Comparison of ENCODE assay signal across 8 cellular contexts in genomic region chr1:78003882-78004718, GRCh38. TPM values are rescaled to one million over a fixed set of nuclear protein-coding genes. Genes with fewer than 3 reads are reported as not detected.
DNase-seq lines count a peak whose midpoint lies in the region; TF ChIP-seq lines count a peak whose summit lies in the region.

No MANE protein-coding gene starts in this region.

- no peak overlapping the region for H4K91ac ChIP-seq in H9 (ENCODE audit: insufficient read length, low read depth, low read length)

- POLR2A ChIA-PET in MCF 10A (lab: Yijun Ruan, JAX), result interaction anchor here (0.7 to 17.0 kb wide), 35 partner anchors 8 to 616 kb away, joined by 3 to 598 read pairs (median 8); partner anchors contain the start of genes FUBP1, IFI44L, MIGA1 and USP33

- CTCF ChIA-PET in MCF 10A (lab: Yijun Ruan, JAX), result interaction anchor here (0.5 to 5.5 kb wide), 8 partner anchors 23 to 110 kb away, joined by 3 to 59 read pairs (median 6); partner anchors contain the start of gene FUBP1

- no peaks in the 10 kb centered on the region for H3K9me3 ChIP-seq in H9 (ENCODE audit: control insufficient read depth, low read depth, low read length)
- no peaks in the 10 kb centered on the region for H3K9me3 ChIP-seq in Karpas-422 (ENCODE audit: low read length)

- peaks cover 0 to 2% of the 10 kb centered on the region in 2 experiments; a peak in 1 of 5 replicates for H3K9me3 Mint-ChIP-seq in H9
- H3K9me3 Mint-ChIP-seq in MCF 10A (ENCODE audit: unreplicated experiment), result no peaks in the 10 kb centered on the region

- H3K9ac ChIP-seq in H9 (ENCODE audit: extremely low read depth, insufficient read length, low read length) (peak overlapping the region; percentile 23), Karpas-422 (ENCODE audit: low read length) (peak overlapping the region; percentile 67)

- H3K27ac ChIP-seq in H9 (ENCODE audit: insufficient read length, low read depth, low read length), result peak overlapping the region; percentile 34
- H3K27ac ChIP-seq in Karpas-422 (ENCODE audit: low read length), result peak overlapping the region; percentile 89

- H3K4me1 Mint-ChIP-seq in H9, result peaks cover 27% of the 10 kb centered on the region in 2 experiments
- H3K4me1 Mint-ChIP-seq in MCF 10A (ENCODE audit: insufficient read depth, unreplicated experiment), result peaks cover 19% of the 10 kb centered on the region

- no peak overlapping the region for H2BK5ac ChIP-seq in H9 (ENCODE audit: insufficient read length, low read length)

- H4K5ac ChIP-seq in H9 (ENCODE audit: insufficient read length, low read depth, low read length), result no peak overlapping the region

- H4K20me1 ChIP-seq in H9 (ENCODE audit: control insufficient read depth, insufficient read depth, insufficient read length) (no peaks in the 10 kb centered on the region), Karpas-422 (ENCODE audit: insufficient read depth, low read depth, low read length) (no peaks in the 10 kb centered on the region)

- H3K18ac ChIP-seq in H9 (ENCODE audit: insufficient read length, low read depth, low read length), result no peak overlapping the region

- H3K9me2 ChIP-seq in Karpas-422 (replicated peaks; ENCODE audit: insufficient read depth, low read length), result no peaks in the 10 kb centered on the region

- H2BK12ac ChIP-seq in H9 (ENCODE audit: insufficient read length, low read depth, low read length), result no peak overlapping the region

- H3K27ac Mint-ChIP-seq in H9 (peak overlapping the region; percentile 94 to 99 (median 99)), MCF 10A (ENCODE audit: low read depth, unreplicated experiment) (peak overlapping the region; percentile 97)

- H3K27me3 ChIP-seq in H9 (ENCODE audit: insufficient read depth, low read length), result no peaks in the 10 kb centered on the region
- H3K27me3 ChIP-seq in Karpas-422 (ENCODE audit: low read length), result no peaks in the 10 kb centered on the region

- H2AFZ ChIP-seq in H9 (ENCODE audit: low read length), result no peak overlapping the region
- no peak overlapping the region; the same call in 1 of the 2 replicates for H2AFZ ChIP-seq in Karpas-422 (ENCODE audit: low read length)

- H3K79me2 ChIP-seq in H9 (ENCODE audit: insufficient read depth, low read length), result no peaks in the 10 kb centered on the region
- peaks cover 37% of the 10 kb centered on the region for H3K79me2 ChIP-seq in Karpas-422 (ENCODE audit: low read length)

- DNase-seq in GM12864 (ENCODE audit: low read depth) (peak; percentile 77), H9 (peak; percentile 74), Karpas-422 (peak; percentile 89), T-helper 22 cell (ENCODE audit: low read depth) (peak; percentile 14), MCF 10A (ENCODE audit: unreplicated experiment) (peak; percentile 79), inferior parietal cortex (ENCODE audit: extremely low spot score) (peak; percentile 47), NCI-H2029 (lab: John Stamatoyannopoulos, UW) (no peak)
- peak; percentile 14 to 20 for DNase-seq in stimulated activated CD4-positive, alpha-beta T cell treated with anti-CD3 and anti-CD28 coated beads, Interleukin-12 subunit alpha, Interleukin-12 subunit beta, amount 100 ng/mL, for 24 hours (ENCODE audit: low read depth in 2 of 2)

- H3K27me3 Mint-ChIP-seq in H9 (ENCODE audit: low read depth), result no peaks in the 10 kb centered on the region; the same call in 1 of the 2 replicates
- no peaks in the 10 kb centered on the region for H3K27me3 Mint-ChIP-seq in MCF 10A (ENCODE audit: insufficient read depth, unreplicated experiment)

- peak overlapping the region; percentile 67 for H3K4me2 ChIP-seq in H9 (ENCODE audit: insufficient read depth, insufficient read length, low read length)
- H3K4me2 ChIP-seq in Karpas-422 (ENCODE audit: low read depth, low read length, poor library complexity, severe bottlenecking), result peak overlapping the region; percentile 70

- H4K8ac ChIP-seq in H9 (replicated peaks; ENCODE audit: insufficient read length, low read depth, low read length), result no peak overlapping the region

- no peak overlapping the region for H2BK20ac ChIP-seq in H9 (ENCODE audit: low read depth, low read length, poor library complexity, severe bottlenecking)

- peaks cover 2% of the 10 kb centered on the region for H3K23me2 ChIP-seq in H9 (ENCODE audit: insufficient read length, low read depth, low read length, poor library complexity, severe bottlenecking)

- peak overlapping the region; percentile 57 to 82 for H3K4me3 Mint-ChIP-seq in H9
- peak overlapping the region; percentile 88 for H3K4me3 Mint-ChIP-seq in MCF 10A (ENCODE audit: unreplicated experiment)

- H2BK120ac ChIP-seq in H9 (ENCODE audit: low read depth, low read length, poor library complexity, severe bottlenecking), result no peak overlapping the region

- no peaks in the 10 kb centered on the region for H3K36me3 ChIP-seq in Karpas-422 (ENCODE audit: insufficient read depth, low read length)

- no peak overlapping the region for H3K4ac ChIP-seq in H9 (ENCODE audit: low read depth, low read length)

- intact Hi-C loops in MCF 10A (cut with micrococcal nuclease), result loop anchor here (1.0 kb wide), 2 partner anchors 25 to 110 kb away; partner anchors contain the start of gene FUBP1

- no peak overlapping the region for H2AK5ac ChIP-seq in H9 (ENCODE audit: insufficient read length, low read length)

- H3K36me3 Mint-ChIP-seq in H9 (ENCODE audit: insufficient read depth in 1 of 3, low read depth in 3 of 3) (no peaks in the 10 kb centered on the region), MCF 10A (ENCODE audit: insufficient read depth, unreplicated experiment) (peaks cover 9% of the 10 kb centered on the region)

- no peak overlapping the region for H3K23ac ChIP-seq in H9 (ENCODE audit: insufficient read length, low read depth, low read length)

- TSS peak; percentile 99 for BruUV-seq in MCF 10A (replicated peaks; lab: Mats Ljungman, UMichigan)

- no CpG with 5 or more reads among the region's 8 CpGs for WGBS in H9 (ENCODE audit: extremely low coverage, insufficient read length, low lambda C conversion rate)

- H2BK15ac ChIP-seq in H9 (ENCODE audit: low read depth, low read length), result no peak overlapping the region

- no peaks in the 10 kb centered on the region for H3K79me1 ChIP-seq in H9 (ENCODE audit: insufficient read depth, low read depth, low read length, poor library complexity, severe bottlenecking)

- H3K14ac ChIP-seq in H9 (ENCODE audit: insufficient read depth, low read length), result no peak overlapping the region

- H3K56ac ChIP-seq in H9 (ENCODE audit: insufficient read length, low read depth, low read length), result no peak overlapping the region

- H3K4me1 ChIP-seq in H9 (ENCODE audit: insufficient read depth, low read length) (no peaks in the 10 kb centered on the region), Karpas-422 (ENCODE audit: low read length) (peaks cover 65% of the 10 kb centered on the region)

- H3K4me3 ChIP-seq in GM12864 (ENCODE audit: low read depth, low read length), result peak overlapping the region; percentile 75
- peak overlapping the region; percentile 68 for H3K4me3 ChIP-seq in Karpas-422 (ENCODE audit: low read length)

- TF ChIP-seq CTCF in GM12864 (IDR thresholded peaks at IDR 0.05; ENCODE audit: low read depth, low read length, missing control alignments) (no peak), H9 (conservative IDR thresholded peaks at IDR 0.05) (no peak), MCF 10A (IDR thresholded peaks at IDR 0.05; ENCODE audit: unreplicated experiment) (no peak)

- H3T11ph ChIP-seq in H9 (ENCODE audit: low read length), result no peak overlapping the region

RNA-seq across cellular contexts. Expression of gene DNAJB4, which starts 0.6 kb away (rescaled TPM):
- total RNA-seq in H9 (2021), result 8.1 and 8.6 TPM in 2 replicates
- 6.4 and 6.7 TPM in 2 replicates for total RNA-seq in Karpas-422 (2014; rRNA removed; shearing (Covaris generic); ENCODE audit: low replicate concordance)
- 28.5 and 33.5 TPM in 2 replicates for total RNA-seq in MCF 10A (2022)

RNA-seq across cellular contexts. Expression of gene FUBP1, which starts 25.2 kb away (rescaled TPM):
- 271 TPM in 2 replicates for total RNA-seq in H9 (2021)
- 159 and 214 TPM in 2 replicates for total RNA-seq in Karpas-422 (2014; rRNA removed; shearing (Covaris generic); ENCODE audit: low replicate concordance)
- total RNA-seq in MCF 10A (2022), result 156 and 169 TPM in 2 replicates

RNA-seq across cellular contexts. Expression of gene GIPC2, which starts 41.7 kb away (rescaled TPM):
- total RNA-seq in H9 (2021) (0.85 and 0.90 TPM in 2 replicates), MCF 10A (2022) (0.07 TPM in 1 of 2 replicates, not detected in the other)
- total RNA-seq in Karpas-422 (2014; rRNA removed; shearing (Covaris generic); ENCODE audit: low replicate concordance), result 0.04 and 0.15 TPM in 2 replicates
